In genomic region chr19:8239528-8240273, GRCh38 we compare ENCODE assay signal across 8 cellular contexts. TPM values are rescaled to one million over a fixed set of nuclear protein-coding genes. Genes with fewer than 3 reads are reported as not detected.
DNase-seq lines count a peak whose midpoint lies in the region; ATAC-seq and TF ChIP-seq lines count a peak whose summit lies in the region.

No MANE protein-coding gene starts in this region.

- no peak for TF ChIP-seq CTCF in breast epithelium (IDR thresholded peaks at IDR 0.05)
- no peak for TF ChIP-seq CTCF in nephron (IDR thresholded peaks at IDR 0.05; ENCODE audit: unreplicated experiment in 3 of 3)

- H3K4me3 ChIP-seq in ACC112 (ENCODE audit: low read depth, low read length), result 0 out of 2 replicates have a peak overlapping the region, but pooled peaks have one; percentile 3
- H3K4me3 ChIP-seq in H7 (ENCODE audit: insufficient read depth, low read depth, low read length), result no peak overlapping the region
- H3K4me3 ChIP-seq in breast epithelium, result peak overlapping the region in 2 of 3 donors; percentile 15 to 53

- peaks cover 14% of the 10 kb centered on the region for H3K4me1 ChIP-seq in ACC112 (ENCODE audit: control insufficient read depth, insufficient read depth, low read length, unreplicated experiment)
- H3K4me1 ChIP-seq in breast epithelium, result peaks cover 6 to 9% of the 10 kb centered on the region in 2 donors

- no peaks in the 10 kb centered on the region for H3K79me2 ChIP-seq in ACC112 (ENCODE audit: control insufficient read depth, insufficient read depth, low read length, unreplicated experiment)

- peak overlapping the region; percentile 82 to 94 (median 87) for H3K27ac Mint-ChIP-seq in nephron

- H3K27me3 Mint-ChIP-seq in nephron (ENCODE audit: low read depth), result no peaks in the 10 kb centered on the region

- ATAC-seq in GM19035 (IDR thresholded peaks at IDR 0.05; ENCODE audit: unreplicated experiment), result no peak
- no peak for ATAC-seq in HG03565 (IDR thresholded peaks at IDR 0.05; ENCODE audit: unreplicated experiment)

- H3K36me3 ChIP-seq in ACC112 (ENCODE audit: insufficient read depth, low read length), result no peaks in the 10 kb centered on the region
- peaks cover 7% of the 10 kb centered on the region for H3K36me3 ChIP-seq in H7 (replicated peaks; ENCODE audit: control insufficient read depth, insufficient read depth, low read length)
- H3K36me3 ChIP-seq in breast epithelium, result no peaks in the 10 kb centered on the region

- no peak overlapping the region for H2AFZ ChIP-seq in ACC112 (ENCODE audit: low read length, unreplicated experiment)

- H3K4me1 Mint-ChIP-seq in nephron, result peaks cover 27% of the 10 kb centered on the region

- peak overlapping the region; percentile 6 to 42 (median 30) for H3K4me3 Mint-ChIP-seq in nephron

- no peaks in the 10 kb centered on the region for H3K9me3 ChIP-seq in breast epithelium

- intact Hi-C loops in breast epithelium (cut with DNase I; ENCODE audit: low total_unique reads), result no loop called here

- H3K27me3 ChIP-seq in ACC112 (ENCODE audit: insufficient read depth, low read length), result no peaks in the 10 kb centered on the region
- no peaks in the 10 kb centered on the region for H3K27me3 ChIP-seq in H7 (ENCODE audit: control insufficient read depth, insufficient read depth, low read length)
- H3K27me3 ChIP-seq in breast epithelium, result no peaks in the 10 kb centered on the region

- no peak for TF ChIP-seq POLR2A in breast epithelium (IDR thresholded peaks at IDR 0.05)

- no peak overlapping the region for H3K27ac ChIP-seq in ACC112 (ENCODE audit: low read depth, low read length)
- H3K27ac ChIP-seq in breast epithelium, result peak overlapping the region; percentile 83 to 85

- DNase-seq in H7, result peak; percentile 13
- no peak for DNase-seq in breast epithelium (ENCODE audit: low spot score in 2 of 2)
- no peak for DNase-seq in cortex of kidney (lab: John Stamatoyannopoulos, UW)
- DNase-seq in NOMO-1 (lab: John Stamatoyannopoulos, UW; ENCODE audit: unreplicated experiment in 2 of 2), result no peak

- H3K9me3 Mint-ChIP-seq in nephron, result peaks cover 10% of the 10 kb centered on the region

- H3K36me3 Mint-ChIP-seq in nephron (ENCODE audit: low read depth), result peaks cover 47% of the 10 kb centered on the region

RNA-seq across cellular contexts. Expression of gene CERS4, which starts 30.5 kb away (rescaled TPM):
- total RNA-seq in H7 (2014; rRNA removed; shearing (Covaris generic)), result 116 and 117 TPM in 2 replicates
- 100 to 1,000 TPM in 1 of 3 donors, 10 to 100 TPM in 2; 26.4 to 141 (median 64.1) TPM for total RNA-seq in breast epithelium
